Comparison of ENCODE assay signal across 8 cellular contexts in genomic region chr9:17531642-17532254, GRCh38. TPM values are rescaled to one million over a fixed set of nuclear protein-coding genes. Genes with fewer than 3 reads are reported as not detected.
DNase-seq lines count a peak whose midpoint lies in the region; ATAC-seq and TF ChIP-seq lines count a peak whose summit lies in the region.

No MANE protein-coding gene starts in this region.

- intact Hi-C loops in body of pancreas (cut with DNase I): no loop called here
- intact Hi-C loops in left colon (cut with DNase I, micrococcal nuclease): loop anchor here in 1 of 2 donors (5.0 kb wide), 2 partner anchors 271 to 676 kb away; no protein-coding TSS in a partner anchor

- ATAC-seq in HG02884 (IDR thresholded peaks at IDR 0.05; ENCODE audit: unreplicated experiment): peak; percentile 88
- peak; percentile 56 for ATAC-seq in body of pancreas
- ATAC-seq in left colon: peak; percentile 36
- ATAC-seq in HG02970 (IDR thresholded peaks at IDR 0.05; ENCODE audit: low FRiP score, unreplicated experiment): no peak

- no peaks in the 10 kb centered on the region for H3K36me3 ChIP-seq in body of pancreas (replicated peaks in 1 of 2; ENCODE audit: insufficient read depth in 1 of 2, low read depth in 2 of 2)

- in situ Hi-C loops in GM13977 (cut with MboI; ENCODE audit: low pct_unique_long_range_greater_than_20kb, low sequenced_read_pairs, unreplicated experiment): loop anchor here (25.0 kb wide), 2 partner anchors 281 to 681 kb away; no protein-coding TSS in a partner anchor

- H3K27ac ChIP-seq in C4-2B (no peak overlapping the region), body of pancreas (no peak overlapping the region)

- H3K9me3 ChIP-seq in body of pancreas: no peaks in the 10 kb centered on the region

- TF ChIP-seq POLR2A in body of pancreas (IDR thresholded peaks at IDR 0.05): no peak

- no peaks in the 10 kb centered on the region for H3K4me1 ChIP-seq in body of pancreas

- H3K4me3 ChIP-seq in body of pancreas: no peak overlapping the region

- H3K27me3 ChIP-seq in body of pancreas: no peaks in the 10 kb centered on the region

- DNase-seq in GM13977 (ENCODE audit: low spot score) (peak; percentile 59), NCI-H2107 treated with DMSO at 0.1 percent for 48 hours (lab: John Stamatoyannopoulos, UW; ENCODE audit: unreplicated experiment) (peak; percentile 44), body of pancreas (peak; percentile 24 to 64 (median 44)), left colon (peak in 1 of 2 donors; percentile 47), cortex of kidney (lab: John Stamatoyannopoulos, UW) (no peak)

- TF ChIP-seq CTCF in C4-2B (conservative IDR thresholded peaks at IDR 0.05) (peak; percentile 90), GM13977 (IDR thresholded peaks at IDR 0.05; ENCODE audit: extremely low read depth, insufficient read depth, missing control alignments) (peak; percentile 69), body of pancreas (IDR thresholded peaks at IDR 0.05) (peak in 6 of 7 experiments; percentile 52 to 71 (median 64))

- WGBS in body of pancreas, 2 donors: 40 to 41% methylated on average over 10 of the region's 10 CpGs

RNA-seq across cellular contexts. Expression of gene SH3GL2, which starts 47.1 kb away (rescaled TPM):
- total RNA-seq in body of pancreas (1 to 10 TPM in 1 of 2 donors, under 1 TPM in 1; 0.78 to 1.3 TPM), left colon (1 to 10 TPM in 1 of 2 donors, under 1 TPM in 1; 0.22 to 1.4 TPM)
